15 cellular contexts compared by ENCODE assay signal in the genomic region with DNA sequence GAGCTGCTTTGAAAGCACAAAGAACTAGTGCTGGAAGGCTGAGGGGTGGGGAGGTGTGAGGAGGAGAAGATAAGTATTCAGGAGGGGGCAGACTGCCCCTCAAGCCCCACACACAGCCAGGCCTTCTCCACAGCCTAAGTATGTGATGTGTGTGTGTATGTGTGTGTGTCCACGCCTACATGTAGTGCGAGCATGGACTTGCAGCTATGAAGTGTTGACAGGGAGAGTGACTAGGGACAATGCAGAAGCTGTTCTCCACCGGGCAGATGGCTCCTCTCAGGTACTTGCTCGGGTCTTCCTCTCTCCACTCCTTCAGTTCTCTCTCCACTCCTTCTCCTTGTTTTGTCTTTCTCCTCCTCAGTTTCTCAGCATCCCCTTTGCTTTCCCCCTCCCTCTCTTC.
"Had no signal": no experiment of that assay in that cellular context is flagged by ENCODE, and none has a peak within 500 bp of the region (broad histone marks: within the 10 kb centered on the region; RNA-seq: fewer than 3 reads in every experiment).

No MANE protein-coding gene starts in this region.

- H3K36me3 Mint-ChIP-seq: activated CD4-positive, alpha-beta memory T cell treated with anti-CD3 and anti-CD28 coated beads for 36 hours; activated CD8-positive, alpha-beta memory T cell treated with anti-CD3 and anti-CD28 coated beads, Interleukin-2, amount 10 ng/mL, durations not matched to agents 7 days and 5 days had no signal

- H2AFZ ChIP-seq: parathyroid adenoma had no signal

- DNase-seq: activated CD4-positive, alpha-beta memory T cell treated with anti-CD3 and anti-CD28 coated beads for 36 hours; activated CD8-positive, alpha-beta memory T cell treated with anti-CD3 and anti-CD28 coated beads, Interleukin-2, amount 10 ng/mL, durations not matched to agents 7 days and 5 days; activated naive CD4-positive, alpha-beta T cell treated with anti-CD3 and anti-CD28 coated beads for 36 hours; activated T-cell treated with anti-CD3 and anti-CD28 coated beads, Interleukin-2, amount 50 U/mL, for 1 hour; esophagus squamous epithelium; hippocampal formation; kidney; left ventricle myocardium superior; stimulated activated CD4-positive, alpha-beta T cell treated with anti-CD3 and anti-CD28 coated beads, Interleukin-12 subunit alpha, Interleukin-12 subunit beta, amount 100 ng/mL, for 4 hours; stimulated activated CD4-positive, alpha-beta T cell treated with anti-CD3 and anti-CD28 coated beads, Interleukin-2, amount 100 ng/mL, for 24 hours; stomach had no signal

- H3K9me3 ChIP-seq: esophagus squamous epithelium, stomach, thoracic aorta had no signal

- H3K4me3 ChIP-seq: cardiac muscle cell, esophagus squamous epithelium, stomach, thoracic aorta had no signal

- H3K79me2 ChIP-seq: parathyroid adenoma had no signal

- H3K27ac Mint-ChIP-seq: activated CD4-positive, alpha-beta memory T cell treated with anti-CD3 and anti-CD28 coated beads for 36 hours; activated CD8-positive, alpha-beta memory T cell treated with anti-CD3 and anti-CD28 coated beads, Interleukin-2, amount 10 ng/mL, durations not matched to agents 7 days and 5 days; activated naive CD4-positive, alpha-beta T cell treated with anti-CD3 and anti-CD28 coated beads for 36 hours; activated T-helper 2 cell treated with anti-CD3 and anti-CD28 coated beads, Interferon-gamma antibody, Interleukin-2, Interleukin-4, amounts not matched to agents 10 μg/mL and 5 μg/mL and 100 μg/mL, durations not matched to agents 14 hours and 24 hours and 36 hours had no signal

- H3K36me3 ChIP-seq: cardiac muscle cell, esophagus squamous epithelium, stomach, thoracic aorta had no signal

- H3K9ac ChIP-seq: parathyroid adenoma had no signal

- ATAC-seq: activated CD8-positive, alpha-beta memory T cell treated with anti-CD3 and anti-CD28 coated beads, Interleukin-2, amount 10 ng/mL, durations not matched to agents 7 days and 5 days had no signal

- H3K27me3 ChIP-seq: cardiac muscle cell, esophagus squamous epithelium had no signal

- H3K9me3 Mint-ChIP-seq: activated CD4-positive, alpha-beta memory T cell treated with anti-CD3 and anti-CD28 coated beads for 36 hours; activated naive CD4-positive, alpha-beta T cell treated with anti-CD3 and anti-CD28 coated beads for 36 hours; activated T-helper 2 cell treated with anti-CD3 and anti-CD28 coated beads, Interferon-gamma antibody, Interleukin-2, Interleukin-4, amounts not matched to agents 10 μg/mL and 5 μg/mL and 100 μg/mL, durations not matched to agents 14 hours and 24 hours and 36 hours had no signal

- H3K4me1 Mint-ChIP-seq: activated CD8-positive, alpha-beta memory T cell treated with anti-CD3 and anti-CD28 coated beads, Interleukin-2, amount 10 ng/mL, durations not matched to agents 7 days and 5 days had no signal

- H3K27ac ChIP-seq: cardiac muscle cell, esophagus squamous epithelium, parathyroid adenoma, stomach, thoracic aorta had no signal

- H3K4me3 Mint-ChIP-seq: activated CD4-positive, alpha-beta memory T cell treated with anti-CD3 and anti-CD28 coated beads for 36 hours; activated CD8-positive, alpha-beta memory T cell treated with anti-CD3 and anti-CD28 coated beads, Interleukin-2, amount 10 ng/mL, durations not matched to agents 7 days and 5 days; activated naive CD4-positive, alpha-beta T cell treated with anti-CD3 and anti-CD28 coated beads for 36 hours had no signal
